Comparison of ENCODE assay signal across 30 cellular contexts in genomic region chr17:50066995-50067394, GRCh38. TPM values are rescaled to one million over a fixed set of nuclear protein-coding genes. Genes with fewer than 3 reads are reported as not detected.
A peak's percentile ranks its signal among the peaks of the same experiment; 100 is the strongest.
DNase-seq lines count a peak whose midpoint lies in the region; ATAC-seq and TF ChIP-seq lines count a peak whose summit lies in the region.
"Had no signal": no experiment of that assay in that cellular context is flagged by ENCODE, and none has a peak within 500 bp of the region (broad histone marks: within the 10 kb centered on the region; RNA-seq: fewer than 3 reads in every experiment).

No MANE protein-coding gene starts in this region.

- H3K36me3 Mint-ChIP-seq in Calu3 (ENCODE audit: insufficient read depth, unreplicated experiment), result peaks cover 98% of the 10 kb centered on the region

- no peak overlapping the region for H3K18ac ChIP-seq in IMR-90 (ENCODE audit: low read depth, low read length)

- H3K56ac ChIP-seq in IMR-90 (ENCODE audit: extremely low read depth, insufficient read depth, low read length), result no peak overlapping the region; the same call in 1 of the 2 replicates

- H3K4me3 Mint-ChIP-seq in Calu3 (ENCODE audit: low read depth, unreplicated experiment), result no peak overlapping the region
- H3K4me3 Mint-ChIP-seq: brain, H9, naive B cell had no signal

- H3K4me2 ChIP-seq in IMR-90 (ENCODE audit: low read depth, low read length), result no peak overlapping the region
- no peak overlapping the region for H3K4me2 ChIP-seq in skeletal muscle satellite cell (ENCODE audit: low read length)

- H3K9me3 ChIP-seq in IMR-90 (ENCODE audit: control insufficient read depth, insufficient read depth, low read length), result no peaks in the 10 kb centered on the region
- no peaks in the 10 kb centered on the region for H3K9me3 ChIP-seq in skeletal muscle satellite cell (replicated peaks; ENCODE audit: low read length)

- DNase-seq in Calu3, result no peak
- DNase-seq in IMR-90, result no peak
- no peak for DNase-seq in coronary artery (ENCODE audit: low spot score)
- DNase-seq in cerebellar cortex (ENCODE audit: low spot score), result no peak
- DNase-seq in dermis blood vessel endothelial cell, result no peak
- DNase-seq: activated CD4-positive, alpha-beta T cell treated with anti-CD3 and anti-CD28 coated beads for 4 hours; activated CD8-positive, alpha-beta memory T cell treated with anti-CD3 and anti-CD28 coated beads for 24 hours; activated effector memory CD4-positive, alpha-beta T cell treated with anti-CD3 and anti-CD28 coated beads, Interleukin-2, amount 50 U/mL, for 16 hours; activated T-cell treated with anti-CD3 and anti-CD28 coated beads, Interleukin-2, amount 50 U/mL, for 1 hour; C1 segment of cervical spinal cord; COR-L47; DMS79; foreskin keratinocyte; GF-D8; H9; KBM-7; left colon; MM.1S; naive B cell; NCI-H1417; NCI-H2081 treated with DMSO at 0.1 percent for 48 hours; NCI-H446; NCI-H774; stimulated activated CD4-positive, alpha-beta T cell treated with anti-CD3 and anti-CD28 coated beads, Interleukin-2, amount 100 ng/mL, for 24 hours; stomach; trophoblast cell had no signal

- H3K27ac ChIP-seq in IMR-90 (ENCODE audit: insufficient read depth, low read length) (no peak overlapping the region), coronary artery (peak overlapping the region; percentile 5 to 57)
- H3K27ac ChIP-seq: foreskin keratinocyte had no signal

- H3K27me3 ChIP-seq in IMR-90 (ENCODE audit: control insufficient read depth, insufficient read depth, low read length) (no peaks in the 10 kb centered on the region), skeletal muscle satellite cell (ENCODE audit: control insufficient read depth, insufficient read depth, low read length) (no peaks in the 10 kb centered on the region)
- H3K27me3 ChIP-seq: foreskin keratinocyte, stomach had no signal

- POLR2A ChIA-PET in IMR-90 (lab: Charles Lee; ENCODE audit: unreplicated experiment), result no interaction called here

- BruUV-seq in Calu3 (replicated peaks; lab: Mats Ljungman, UMichigan) (no TSS peak), IMR-90 (replicated peaks; lab: Mats Ljungman, UMichigan) (no TSS peak)

- H4K20me1 ChIP-seq in IMR-90 (ENCODE audit: insufficient read depth, low read length), result no peaks in the 10 kb centered on the region

- peak overlapping the region; percentile 87 for H3K27ac Mint-ChIP-seq in Calu3 (ENCODE audit: unreplicated experiment)
- H3K27ac Mint-ChIP-seq: brain, H9, naive B cell had no signal

- H3K4me3 ChIP-seq in IMR-90 (ENCODE audit: insufficient read depth, low read depth, low read length), result no peak overlapping the region
- no peak overlapping the region for H3K4me3 ChIP-seq in coronary artery
- no peak overlapping the region for H3K4me3 ChIP-seq in skeletal muscle satellite cell (ENCODE audit: low read length)
- H3K4me3 ChIP-seq: stomach had no signal

- in situ Hi-C loops in IMR-90 (cut with MboI; ENCODE audit: low sequenced_read_pairs), result no loop called here

- TF ChIP-seq RAD21 in IMR-90 (IDR thresholded peaks at IDR 0.05; ENCODE audit: low read length), result no peak

- H2BK120ac ChIP-seq in IMR-90 (ENCODE audit: low read depth, low read length), result no peak overlapping the region

- peak overlapping the region; percentile 39; the same call in 1 of the 2 replicates for H2BK20ac ChIP-seq in IMR-90 (ENCODE audit: low read depth, low read length)

- H3K14ac ChIP-seq in IMR-90 (replicated peaks; ENCODE audit: low read depth, low read length), result peak overlapping the region; percentile 48; the same call in 1 of the 2 replicates

- TF ChIP-seq CTCF in Calu3 (IDR thresholded peaks at IDR 0.05; ENCODE audit: unreplicated experiment), result no peak
- no peak for TF ChIP-seq CTCF in IMR-90 (conservative IDR thresholded peaks at IDR 0.05; ENCODE audit: low read depth, low read length)
- no peak for TF ChIP-seq CTCF in coronary artery (IDR thresholded peaks at IDR 0.05)

- intact Hi-C loops in Calu3 (cut with micrococcal nuclease; ENCODE audit: unreplicated experiment), result no loop called here
- intact Hi-C loops in IMR-90 (cut with micrococcal nuclease), result loop anchor here (2.0 to 10.0 kb wide), 2 partner anchors 40 to 872 kb away; no protein-coding TSS in a partner anchor

- peak overlapping the region; percentile 60 for H3K4ac ChIP-seq in IMR-90 (ENCODE audit: low read depth, low read length)

- peaks cover 56 to 89% of the 10 kb centered on the region in 2 experiments for H3K79me1 ChIP-seq in IMR-90 (ENCODE audit: low read depth in 1 of 2, low read length in 2 of 2)

- ATAC-seq in IMR-90 (ENCODE audit: low read depth), result no peak
- ATAC-seq in HG02678 (IDR thresholded peaks at IDR 0.05; ENCODE audit: unreplicated experiment), result no peak
- ATAC-seq: esophagus mucosa, foreskin keratinocyte, left colon had no signal

- H4K8ac ChIP-seq in IMR-90 (ENCODE audit: low read depth in 2 of 2, low read length in 2 of 2), result peak overlapping the region in 1 of 2 experiments; percentile 30; a peak in 1 of 4 replicates

- CTCF ChIA-PET in Calu3 (lab: Charles Lee), result interaction anchor here (1.0 to 1.8 kb wide), 4 partner anchors 13 to 39 kb away, joined by 3 to 9 read pairs (median 4); no protein-coding TSS in a partner anchor
- CTCF ChIA-PET in IMR-90 (lab: Yijun Ruan, JAX), result interaction anchor here (1.2 kb wide), 1 partner anchor 27 kb away, joined by 3 read pairs; no protein-coding TSS in a partner anchor

- no peak overlapping the region for H2AK9ac ChIP-seq in IMR-90 (replicated peaks; ENCODE audit: low read depth, low read length, poor library complexity)

- H3K4me1 Mint-ChIP-seq in Calu3 (ENCODE audit: low read depth, unreplicated experiment), result peaks cover 64% of the 10 kb centered on the region

- no peak for TF ChIP-seq POLR2A in IMR-90 (IDR thresholded peaks at IDR 0.05; ENCODE audit: low read depth, low read length)

- no peaks in the 10 kb centered on the region for H3K27me3 Mint-ChIP-seq in Calu3 (ENCODE audit: unreplicated experiment)

- H3K9me3 Mint-ChIP-seq in Calu3 (ENCODE audit: low read depth, unreplicated experiment), result no peaks in the 10 kb centered on the region

- WGBS in IMR-90 (ENCODE audit: extremely low coverage in 2 of 2, insufficient read length in 1 of 2), 2 experiments, result no CpG with 5 or more reads among the region's 2 CpGs

- H3K36me3 ChIP-seq in IMR-90 (ENCODE audit: control insufficient read depth, insufficient read depth, low read length), result peaks cover 26% of the 10 kb centered on the region
- H3K36me3 ChIP-seq in skeletal muscle satellite cell (ENCODE audit: insufficient read depth, low read length), result peaks cover 64% of the 10 kb centered on the region

- dilution Hi-C loops in IMR-90 (cut with HindIII; ENCODE audit: low sequenced_read_pairs, unreplicated experiment), result no loop called here

- no peak overlapping the region for H2AFZ ChIP-seq in IMR-90 (replicated peaks; ENCODE audit: low read length, poor library complexity)

- no peak overlapping the region for H4K91ac ChIP-seq in IMR-90 (ENCODE audit: insufficient read depth, low read depth, low read length)

- H2BK15ac ChIP-seq in IMR-90 (ENCODE audit: low read depth, low read length), result no peak overlapping the region

- H3K23ac ChIP-seq in IMR-90 (ENCODE audit: low read depth, low read length), result peak overlapping the region; percentile 87; the same call in 1 of the 2 replicates

- peak overlapping the region; percentile 40 for H2BK5ac ChIP-seq in IMR-90 (ENCODE audit: low read depth, low read length, poor library complexity, severe bottlenecking)

- peaks cover 47% of the 10 kb centered on the region for H3K9me1 ChIP-seq in IMR-90 (ENCODE audit: insufficient read depth, low read length)

- H2AK5ac ChIP-seq in IMR-90 (ENCODE audit: low read depth, low read length), result peak overlapping the region; percentile 45

- no peak overlapping the region for H3K9ac ChIP-seq in IMR-90 (ENCODE audit: low read depth, low read length)
- peak overlapping the region; percentile 55 for H3K9ac ChIP-seq in skeletal muscle satellite cell (ENCODE audit: low read depth, low read length)

- H4K5ac ChIP-seq in IMR-90 (ENCODE audit: low read depth, low read length), result no peak overlapping the region

- peaks cover 36% of the 10 kb centered on the region for H3K4me1 ChIP-seq in IMR-90 (ENCODE audit: control insufficient read depth, insufficient read depth, low read length)
- peaks cover 60% of the 10 kb centered on the region for H3K4me1 ChIP-seq in skeletal muscle satellite cell (ENCODE audit: control insufficient read depth, insufficient read depth, low read length)

TF ChIP-seq in IMR-90, 13 proteins besides CTCF, POLR2A, EP300 and RAD21:
- no peak for TF ChIP-seq RFX5 (IDR thresholded peaks at IDR 0.05; ENCODE audit: low read depth, low read length)
- TF ChIP-seq RCOR1 (IDR thresholded peaks at IDR 0.05; ENCODE audit: insufficient replicate concordance, low read length), result no peak
- no peak for TF ChIP-seq MAFK (IDR thresholded peaks at IDR 0.05; ENCODE audit: low read depth, low read length)
- no peak for TF ChIP-seq MXI1 (IDR thresholded peaks at IDR 0.05; ENCODE audit: borderline replicate concordance, low read depth, low read length)

RNA-seq across cellular contexts. Expression of gene ITGA3, which starts 11.1 kb away (rescaled TPM):
- total RNA-seq in Calu3 (2022) (539 and 709 TPM in 2 replicates), IMR-90 (2012; rRNA removed) (78.0 and 80.0 TPM in 2 replicates), dermis blood vessel endothelial cell (116 and 190 TPM in 2 replicates)
- polyA plus RNA-seq in IMR-90 (2012; rRNA removed), result 202 and 213 TPM in 2 replicates
- polyA plus RNA-seq in IMR-90 (2012; cell fraction: cytosol; rRNA removed), result 91.6 and 164 TPM in 2 replicates
- 230 and 543 TPM in 2 replicates for polyA plus RNA-seq in IMR-90 (2012; cell fraction: nucleus; rRNA removed; ENCODE audit: low replicate concordance)
- total RNA-seq in skeletal muscle satellite cell (2012; rRNA removed), result 105 and 121 TPM in 2 replicates

RNA-seq across cellular contexts. Expression of gene PDK2, which starts 28.2 kb away (rescaled TPM):
- 29.5 and 39.1 TPM in 2 replicates for total RNA-seq in Calu3 (2022)
- 26.7 and 38.0 TPM in 2 replicates for total RNA-seq in IMR-90 (2012; rRNA removed)
- 104 and 113 TPM in 2 replicates for polyA plus RNA-seq in IMR-90 (2012; rRNA removed)
- polyA plus RNA-seq in IMR-90 (2012; cell fraction: cytosol; rRNA removed), result 45.0 and 131 TPM in 2 replicates
- 71.2 and 130 TPM in 2 replicates for polyA plus RNA-seq in IMR-90 (2012; cell fraction: nucleus; rRNA removed; ENCODE audit: low replicate concordance)
- total RNA-seq in skeletal muscle satellite cell (2012; rRNA removed), result 12.9 and 17.0 TPM in 2 replicates
- total RNA-seq in dermis blood vessel endothelial cell, result 12.3 and 20.8 TPM in 2 replicates
